18 cellular contexts compared by ENCODE assay signal in the genomic region with DNA sequence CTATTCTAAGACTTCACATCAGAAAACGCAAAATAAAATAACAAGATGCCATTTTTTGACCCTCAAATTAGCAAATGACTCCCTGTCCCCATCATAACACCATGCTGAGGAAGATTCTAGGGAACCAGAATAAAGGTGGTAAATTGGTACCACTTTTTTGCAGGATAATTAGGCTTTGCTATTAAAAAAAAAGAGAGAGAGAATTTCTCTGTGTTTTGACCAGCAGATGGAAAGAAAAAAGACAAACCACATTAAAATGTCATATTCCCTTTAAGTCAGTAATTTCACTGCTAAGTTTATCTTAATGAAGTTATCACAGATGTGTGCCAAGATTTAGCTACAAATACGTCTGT. TPM values are rescaled to one million over a fixed set of nuclear protein-coding genes. Genes with fewer than 3 reads are reported as not detected.
A peak's percentile ranks its signal among the peaks of the same experiment; 100 is the strongest.
DNase-seq lines count a peak whose midpoint lies in the region; ATAC-seq and TF ChIP-seq lines count a peak whose summit lies in the region.
"Had no signal": no experiment of that assay in that cellular context is flagged by ENCODE, and none has a peak within 500 bp of the region (broad histone marks: within the 10 kb centered on the region; RNA-seq: fewer than 3 reads in every experiment).

No MANE protein-coding gene starts in this region.

- no peak overlapping the region; the same call in 1 of the 2 replicates for H4K5ac ChIP-seq in IMR-90 (ENCODE audit: low read depth, low read length)

- DNase-seq in IMR-90 (no peak), glutamatergic neuron (no peak), activated gamma-delta T cell (lab: John Stamatoyannopoulos, UW) (no peak), left colon (no peak)
- no peak for DNase-seq in effector memory CD4-positive, alpha-beta T cell
- DNase-seq: activated naive CD4-positive, alpha-beta T cell treated with anti-CD3 and anti-CD28 coated beads, Interleukin-2, amount 50 U/mL, for 16 hours; activated T-cell treated with anti-CD3 and anti-CD28 coated beads, Interleukin-2, amount 50 U/mL, for 48 hours; DND-41; endodermal cell; NCI-H1930; stimulated activated CD4-positive, alpha-beta T cell treated with anti-CD3 and anti-CD28 coated beads, Interleukin-2, amount 100 ng/mL, for 24 hours; stimulated activated naive CD4-positive, alpha-beta T cell treated with Interleukin-2 at 50 U/mL for 16 hours had no signal

- POLR2A ChIA-PET in IMR-90 (lab: Charles Lee; ENCODE audit: unreplicated experiment) = no interaction called here

- H4K20me1 ChIP-seq in IMR-90 (ENCODE audit: insufficient read depth, low read length) = no peaks in the 10 kb centered on the region

- in situ Hi-C loops in IMR-90 (cut with MboI; ENCODE audit: low sequenced_read_pairs) = no loop called here

- H4K8ac ChIP-seq in IMR-90 (ENCODE audit: low read depth in 2 of 2, low read length in 2 of 2) = no peak overlapping the region

- peaks cover 6 to 37% of the 10 kb centered on the region in 2 experiments; a peak in 3 of 4 replicates for H3K79me1 ChIP-seq in IMR-90 (ENCODE audit: low read depth in 1 of 2, low read length in 2 of 2)

- peak overlapping the region; percentile 42; the same call in 1 of the 2 replicates for H3K4me2 ChIP-seq in IMR-90 (ENCODE audit: low read depth, low read length)

- ATAC-seq in IMR-90 (ENCODE audit: low read depth) (no peak), SK-N-SH treated with all-trans-retinoic acid at 6 μM for 48 hours (peak; percentile 13; the same call in 2 of the 3 replicates), left colon (no peak)
- no peak for ATAC-seq in stimulated activated memory B cell treated with anti-CD40 and anti-IgM and Interleukin-4, amounts not matched to agents 10 μg/mL and 1 μg/mL and 100 μg/mL, for 72 hours

- 0 out of 2 replicates have a peak overlapping the region, but pooled peaks have one; percentile 57 for H3K14ac ChIP-seq in IMR-90 (replicated peaks; ENCODE audit: low read depth, low read length)

- H2BK15ac ChIP-seq in IMR-90 (ENCODE audit: low read depth, low read length) = 0 out of 3 replicates have a peak overlapping the region, but pooled peaks have one; percentile 41

- peak overlapping the region; percentile 41 for H3K56ac ChIP-seq in IMR-90 (ENCODE audit: extremely low read depth, insufficient read depth, low read length)

- dilution Hi-C loops in IMR-90 (cut with HindIII; ENCODE audit: low sequenced_read_pairs, unreplicated experiment) = no loop called here

- H3K23ac ChIP-seq in IMR-90 (ENCODE audit: low read depth, low read length) = no peak overlapping the region

- H3K27me3 Mint-ChIP-seq in glutamatergic neuron (ENCODE audit: unreplicated experiment) = no peaks in the 10 kb centered on the region
- no peaks in the 10 kb centered on the region for H3K27me3 Mint-ChIP-seq in stimulated activated memory B cell treated with anti-CD40 and anti-IgM and Interleukin-4, amounts not matched to agents 10 μg/mL and 1 μg/mL and 100 μg/mL, for 72 hours
- H3K27me3 Mint-ChIP-seq: memory B cell, naive B cell had no signal

- peak overlapping the region; percentile 49; the same call in 1 of the 2 replicates for H3K4ac ChIP-seq in IMR-90 (ENCODE audit: low read depth, low read length)

- no peak overlapping the region for H3K27ac ChIP-seq in IMR-90 (ENCODE audit: insufficient read depth, low read length)
- no peak overlapping the region for H3K27ac ChIP-seq in effector memory CD4-positive, alpha-beta T cell (ENCODE audit: insufficient read depth, low read length, poor library complexity, severe bottlenecking)
- H3K27ac ChIP-seq: ascending aorta had no signal

- peak overlapping the region; percentile 42; the same call in 1 of the 2 replicates for H2BK20ac ChIP-seq in IMR-90 (ENCODE audit: low read depth, low read length)

- H2AK9ac ChIP-seq in IMR-90 (replicated peaks; ENCODE audit: low read depth, low read length, poor library complexity) = no peak overlapping the region

- H3K27ac Mint-ChIP-seq in glutamatergic neuron (ENCODE audit: unreplicated experiment) = peak overlapping the region; percentile 57
- H3K27ac Mint-ChIP-seq in stimulated activated memory B cell treated with anti-CD40 and anti-IgM and Interleukin-4, amounts not matched to agents 10 μg/mL and 1 μg/mL and 100 μg/mL, for 72 hours = peak overlapping the region; percentile 53
- H3K27ac Mint-ChIP-seq: memory B cell had no signal

- no TSS peak for BruUV-seq in IMR-90 (replicated peaks; lab: Mats Ljungman, UMichigan)

- peaks cover 12% of the 10 kb centered on the region for H3K4me1 Mint-ChIP-seq in glutamatergic neuron (ENCODE audit: low read depth, unreplicated experiment)
- H3K4me1 Mint-ChIP-seq in stimulated activated memory B cell treated with anti-CD40 and anti-IgM and Interleukin-4, amounts not matched to agents 10 μg/mL and 1 μg/mL and 100 μg/mL, for 72 hours = no peaks in the 10 kb centered on the region

- CTCF ChIA-PET in IMR-90 (lab: Yijun Ruan, JAX) = interaction anchor here (0.7 to 1.2 kb wide), 4 partner anchors 33 to 565 kb away, joined by 3 to 6 read pairs (median 3); no protein-coding TSS in a partner anchor

- no peak for TF ChIP-seq RAD21 in IMR-90 (IDR thresholded peaks at IDR 0.05; ENCODE audit: low read length)

- peaks cover under 1% of the 10 kb centered on the region for H3K9me1 ChIP-seq in IMR-90 (ENCODE audit: insufficient read depth, low read length)

- TF ChIP-seq CTCF in IMR-90 (conservative IDR thresholded peaks at IDR 0.05; ENCODE audit: low read depth, low read length) (no peak), glutamatergic neuron (IDR thresholded peaks at IDR 0.05; ENCODE audit: partially characterized antibody, unreplicated experiment) (peak; percentile 15)

- no peak overlapping the region for H3K4me3 Mint-ChIP-seq in glutamatergic neuron (ENCODE audit: unreplicated experiment)
- no peak overlapping the region for H3K4me3 Mint-ChIP-seq in stimulated activated memory B cell treated with anti-CD40 and anti-IgM and Interleukin-4, amounts not matched to agents 10 μg/mL and 1 μg/mL and 100 μg/mL, for 72 hours
- H3K4me3 Mint-ChIP-seq: endodermal cell; memory B cell; naive B cell; T-helper 2 cell treated with Interferon-gamma antibody and Interleukin-4, amounts not matched to agents 5 μg/mL and 100 μg/mL, for 36 hours had no signal

- peak overlapping the region; percentile 62; the same call in 1 of the 2 replicates for H2BK120ac ChIP-seq in IMR-90 (ENCODE audit: low read depth, low read length)

- no peak for TF ChIP-seq POLR2A in IMR-90 (IDR thresholded peaks at IDR 0.05; ENCODE audit: low read depth, low read length)

- peaks cover 4% of the 10 kb centered on the region for H3K4me1 ChIP-seq in IMR-90 (ENCODE audit: control insufficient read depth, insufficient read depth, low read length)
- no peaks in the 10 kb centered on the region for H3K4me1 ChIP-seq in effector memory CD4-positive, alpha-beta T cell (ENCODE audit: control insufficient read depth, insufficient read depth, low read length, poor library complexity, severe bottlenecking)
- H3K4me1 ChIP-seq: ascending aorta had no signal

- H3K36me3 ChIP-seq in IMR-90 (ENCODE audit: control insufficient read depth, insufficient read depth, low read length) = peaks cover 2% of the 10 kb centered on the region
- no peaks in the 10 kb centered on the region for H3K36me3 ChIP-seq in effector memory CD4-positive, alpha-beta T cell (ENCODE audit: control insufficient read depth, insufficient read depth, low read length)

- peaks cover 2% of the 10 kb centered on the region for H3K9me3 Mint-ChIP-seq in glutamatergic neuron (ENCODE audit: unreplicated experiment)
- H3K9me3 Mint-ChIP-seq in stimulated activated memory B cell treated with anti-CD40 and anti-IgM and Interleukin-4, amounts not matched to agents 10 μg/mL and 1 μg/mL and 100 μg/mL, for 72 hours = no peaks in the 10 kb centered on the region
- H3K9me3 Mint-ChIP-seq: endodermal cell; memory B cell; naive B cell; T-helper 2 cell treated with Interferon-gamma antibody and Interleukin-4, amounts not matched to agents 5 μg/mL and 100 μg/mL, for 36 hours had no signal

- H3K9me3 ChIP-seq in IMR-90 (ENCODE audit: control insufficient read depth, insufficient read depth, low read length) = no peaks in the 10 kb centered on the region
- H3K9me3 ChIP-seq in effector memory CD4-positive, alpha-beta T cell (ENCODE audit: control insufficient read depth, low read length) = no peaks in the 10 kb centered on the region
- H3K9me3 ChIP-seq: ascending aorta had no signal

- H2AK5ac ChIP-seq in IMR-90 (ENCODE audit: low read depth, low read length) = no peak overlapping the region

- peak overlapping the region; percentile 58; the same call in 1 of the 2 replicates for H3K18ac ChIP-seq in IMR-90 (ENCODE audit: low read depth, low read length)

- H2BK5ac ChIP-seq in IMR-90 (ENCODE audit: low read depth, low read length, poor library complexity, severe bottlenecking) = peak overlapping the region; percentile 90

- no peak overlapping the region for H2AFZ ChIP-seq in IMR-90 (replicated peaks; ENCODE audit: low read length, poor library complexity)

- intact Hi-C loops in IMR-90 (cut with micrococcal nuclease) (loop anchor here (1.0 to 5.0 kb wide), 3 partner anchors 87 to 565 kb away; no protein-coding TSS in a partner anchor), left colon (cut with DNase I, micrococcal nuclease) (no loop called here)

- no peak overlapping the region for H4K91ac ChIP-seq in IMR-90 (ENCODE audit: insufficient read depth, low read depth, low read length)

- WGBS in IMR-90 (ENCODE audit: extremely low coverage in 2 of 2, insufficient read length in 1 of 2), 2 experiments = no CpG with 5 or more reads among the region's 2 CpGs

- no peaks in the 10 kb centered on the region for H3K36me3 Mint-ChIP-seq in glutamatergic neuron (ENCODE audit: unreplicated experiment)
- H3K36me3 Mint-ChIP-seq in stimulated activated memory B cell treated with anti-CD40 and anti-IgM and Interleukin-4, amounts not matched to agents 10 μg/mL and 1 μg/mL and 100 μg/mL, for 72 hours = peaks cover 32% of the 10 kb centered on the region

- H3K9ac ChIP-seq in IMR-90 (ENCODE audit: low read depth, low read length) = no peak overlapping the region; the same call in 1 of the 2 replicates

- no peak overlapping the region for H3K4me3 ChIP-seq in IMR-90 (ENCODE audit: insufficient read depth, low read depth, low read length)
- no peak overlapping the region for H3K4me3 ChIP-seq in effector memory CD4-positive, alpha-beta T cell (ENCODE audit: insufficient read depth, low read depth, low read length, poor library complexity, severe bottlenecking)
- H3K4me3 ChIP-seq: ascending aorta had no signal

- no peaks in the 10 kb centered on the region for H3K27me3 ChIP-seq in IMR-90 (ENCODE audit: control insufficient read depth, insufficient read depth, low read length)
- H3K27me3 ChIP-seq in effector memory CD4-positive, alpha-beta T cell (replicated peaks; ENCODE audit: control insufficient read depth, insufficient read depth, low read length, poor library complexity, severe bottlenecking) = no peaks in the 10 kb centered on the region
- H3K27me3 ChIP-seq: ascending aorta had no signal

RNA-seq across cellular contexts. Expression of a gene that starts 33.9 kb away (rescaled TPM):
- total RNA-seq in IMR-90 (2012; rRNA removed) (17.0 and 24.7 TPM in 2 replicates), glutamatergic neuron (ENCODE audit: unreplicated experiment) (20.0 TPM), left colon (1 to 10 TPM; 5.9 to 8.9 TPM)
- 9.7 and 11.7 TPM in 2 replicates for polyA plus RNA-seq in IMR-90 (2012; rRNA removed)
- polyA plus RNA-seq in IMR-90 (2012; cell fraction: cytosol; rRNA removed) = 2.6 and 3.4 TPM in 2 replicates
- 3.2 and 12.2 TPM in 2 replicates for polyA plus RNA-seq in IMR-90 (2012; cell fraction: nucleus; rRNA removed; ENCODE audit: low replicate concordance)

RNA-seq across cellular contexts. Expression of a gene that starts 43.8 kb away (rescaled TPM):
- total RNA-seq in IMR-90 (2012; rRNA removed) (23.1 and 25.6 TPM in 2 replicates), glutamatergic neuron (ENCODE audit: unreplicated experiment) (23.4 TPM), left colon (10 to 100 TPM; 12.9 to 17.6 TPM)
- 13.0 and 15.9 TPM in 2 replicates for polyA plus RNA-seq in IMR-90 (2012; rRNA removed)
- polyA plus RNA-seq in IMR-90 (2012; cell fraction: cytosol; rRNA removed) = 2.8 and 4.2 TPM in 2 replicates
- 6.2 and 38.8 TPM in 2 replicates for polyA plus RNA-seq in IMR-90 (2012; cell fraction: nucleus; rRNA removed; ENCODE audit: low replicate concordance)
